In genomic region chr2:126655066-126655465, GRCh38 we compare ENCODE assay signal across 9 cellular contexts. TPM values are rescaled to one million over a fixed set of nuclear protein-coding genes. Genes with fewer than 3 reads are reported as not detected.
DNase-seq lines count a peak whose midpoint lies in the region; ATAC-seq, FAIRE-seq and TF ChIP-seq lines count a peak whose summit lies in the region.
"Had no signal": no experiment of that assay in that cellular context is flagged by ENCODE, and none has a peak within 500 bp of the region (broad histone marks: within the 10 kb centered on the region; RNA-seq: fewer than 3 reads in every experiment).

No MANE protein-coding gene starts in this region.

- TF ChIP-seq RAD21 in K562 (CRISPR knock-in tag; conservative IDR thresholded peaks at IDR 0.05 in 1 of 2, IDR thresholded peaks at IDR 0.05 in 1 of 2) = no peak

- no peaks in the 10 kb centered on the region for H3K4me1 ChIP-seq in breast epithelium
- H3K4me1 ChIP-seq in K562 (replicated peaks in 1 of 2; ENCODE audit: control insufficient read depth in 2 of 2, insufficient read depth in 2 of 2, low read length in 2 of 2) = peaks cover 39 to 57% of the 10 kb centered on the region in 2 experiments
- H3K4me1 ChIP-seq in mucosa of stomach (ENCODE audit: control insufficient read depth, insufficient read depth, low read length) = peaks cover 7% of the 10 kb centered on the region
- peaks cover 7 to 9% of the 10 kb centered on the region in 2 donors for H3K4me1 ChIP-seq in uterus
- no peaks in the 10 kb centered on the region for H3K4me1 ChIP-seq in small intestine (ENCODE audit: control insufficient read depth in 2 of 2, insufficient read depth in 1 of 2, low read depth in 1 of 2, low read length in 1 of 2)

- no peaks in the 10 kb centered on the region for H3K27me3 ChIP-seq in breast epithelium
- H3K27me3 ChIP-seq in K562 (ENCODE audit: control insufficient read depth in 2 of 2, insufficient read depth in 2 of 2, low read length in 2 of 2) = no peaks in the 10 kb centered on the region
- H3K27me3 ChIP-seq in mucosa of stomach (ENCODE audit: control insufficient read depth, insufficient read depth, low read length) = peaks cover 9% of the 10 kb centered on the region
- no peaks in the 10 kb centered on the region for H3K27me3 ChIP-seq in uterus
- no peaks in the 10 kb centered on the region for H3K27me3 ChIP-seq in small intestine (ENCODE audit: control insufficient read depth in 2 of 2, insufficient read depth in 2 of 2, low read length in 2 of 2)

- no peaks in the 10 kb centered on the region for H3K9me3 Mint-ChIP-seq in MCF 10A (ENCODE audit: unreplicated experiment)

- peak overlapping the region; percentile 92 for H3K4me2 ChIP-seq in K562 (ENCODE audit: insufficient read depth, low read length)

- peaks cover 7% of the 10 kb centered on the region; the same call in 1 of the 2 replicates for H4K20me1 ChIP-seq in K562 (replicated peaks; ENCODE audit: control insufficient read depth, insufficient read depth, low read length)

- no peaks in the 10 kb centered on the region for H3K27me3 Mint-ChIP-seq in MCF 10A (ENCODE audit: insufficient read depth, unreplicated experiment)

- H3K4me3 ChIP-seq in breast epithelium (peak overlapping the region in 2 of 3 donors; percentile 73 to 74), K562 (no peak overlapping the region), mucosa of stomach (ENCODE audit: low read length) (no peak overlapping the region), uterus (no peak overlapping the region), small intestine (ENCODE audit: low read depth in 1 of 2, low read length in 2 of 2) (no peak overlapping the region)

- no peak overlapping the region for H3K27ac Mint-ChIP-seq in MCF 10A (ENCODE audit: low read depth, unreplicated experiment)

- H2AFZ ChIP-seq in K562 (ENCODE audit: low read depth, low read length) = peak overlapping the region; percentile 79

- 9% methylated on average over 6 of the region's 6 CpGs for WGBS in K562 (ENCODE audit: insufficient coverage, low coverage, missing lambda C conversion rate)
- WGBS in small intestine, 3 donors = 86 to 90% (median 89%) methylated on average over 6 of the region's 6 CpGs

- intact Hi-C loops in breast epithelium (cut with DNase I; ENCODE audit: low total_unique reads) (no loop called here), MCF 10A (cut with micrococcal nuclease) (no loop called here), K562 (cut with micrococcal nuclease) (no loop called here), uterus (cut with DNase I; ENCODE audit: low total_unique reads) (no loop called here)

- no peaks in the 10 kb centered on the region for H3K36me3 ChIP-seq in breast epithelium
- peaks cover 21% of the 10 kb centered on the region for H3K36me3 ChIP-seq in K562 (ENCODE audit: control insufficient read depth, insufficient read depth, low read length)
- no peaks in the 10 kb centered on the region for H3K36me3 ChIP-seq in mucosa of stomach (ENCODE audit: control insufficient read depth, insufficient read depth, low read length)
- no peaks in the 10 kb centered on the region for H3K36me3 ChIP-seq in uterus
- H3K36me3 ChIP-seq in small intestine (ENCODE audit: control insufficient read depth in 2 of 2, insufficient read depth in 2 of 2, low read length in 2 of 2) = no peaks in the 10 kb centered on the region

- H3K4me1 Mint-ChIP-seq in MCF 10A (ENCODE audit: insufficient read depth, unreplicated experiment) = peaks cover 29% of the 10 kb centered on the region

- TF ChIP-seq CTCF in breast epithelium (IDR thresholded peaks at IDR 0.05) (no peak), MCF 10A (IDR thresholded peaks at IDR 0.05; ENCODE audit: unreplicated experiment) (no peak), K562 (IDR thresholded peaks at IDR 0.05 in 2 of 3, conservative IDR thresholded peaks at IDR 0.05 in 1 of 3; ENCODE audit: insufficient read depth in 2 of 3, low read depth in 1 of 3, low read length in 3 of 3) (no peak), uterus (IDR thresholded peaks at IDR 0.05) (no peak)

- POLR2A ChIA-PET in MCF 10A (lab: Yijun Ruan, JAX) (no interaction called here), K562 (lab: Yijun Ruan, JAX) (interaction anchor here (0.6 to 0.7 kb wide), 2 partner anchors 304 to 355 kb away, joined by 3 read pairs; no protein-coding TSS in a partner anchor)

- TF ChIP-seq EP300 in K562 (IDR thresholded peaks at IDR 0.05; ENCODE audit: low read length) = no peak

- in situ Hi-C loops in K562 (cut with MboI) = no loop called here

- H3K79me2 ChIP-seq in K562 (ENCODE audit: control insufficient read depth, insufficient read depth, low read length) = peaks cover 50% of the 10 kb centered on the region

- no peak overlapping the region for H3K4me3 Mint-ChIP-seq in MCF 10A (ENCODE audit: unreplicated experiment)

- H3K9ac ChIP-seq in K562 (ENCODE audit: insufficient read depth in 1 of 2, low read depth in 2 of 2, low read length in 2 of 2) (peak overlapping the region; percentile 14 to 96; a peak in 2 of 4 replicates), mucosa of stomach (ENCODE audit: low read length) (peak overlapping the region; percentile 71)

- no peaks in the 10 kb centered on the region for H3K9me3 ChIP-seq in breast epithelium
- peaks cover 10% of the 10 kb centered on the region; the same call in 1 of the 2 replicates for H3K9me3 ChIP-seq in K562 (replicated peaks; ENCODE audit: control insufficient read depth, insufficient read depth, low read depth, low read length)
- H3K9me3 ChIP-seq in mucosa of stomach (ENCODE audit: control insufficient read depth, low read length) = no peaks in the 10 kb centered on the region
- no peaks in the 10 kb centered on the region for H3K9me3 ChIP-seq in uterus
- no peaks in the 10 kb centered on the region for H3K9me3 ChIP-seq in small intestine (ENCODE audit: control insufficient read depth, low read depth)

- CTCF ChIA-PET in MCF 10A (lab: Yijun Ruan, JAX) = no interaction called here
- CTCF ChIA-PET in K562 (lab: Yijun Ruan, JAX; ENCODE audit: low intra/inter-chr PET ratio) = no interaction called here

- DNase-seq in breast epithelium (ENCODE audit: low spot score in 2 of 2) = no peak
- no peak for DNase-seq in MCF 10A (ENCODE audit: unreplicated experiment)
- peak in 3 of 4 experiments; percentile 40 to 84 (median 58) for DNase-seq in K562 (ENCODE audit: extremely low read depth in 1 of 4, low spot score in 3 of 4)
- DNase-seq in uterus = no peak
- no peak for DNase-seq in small intestine
- no peak for DNase-seq in NCI-H146 (lab: John Stamatoyannopoulos, UW)
- DNase-seq: DMS 273 treated with DMSO at 0.1 percent for 48 hours had no signal

- peaks cover 10% of the 10 kb centered on the region for H3K36me3 Mint-ChIP-seq in MCF 10A (ENCODE audit: insufficient read depth, unreplicated experiment)

- TF ChIP-seq POLR2A in breast epithelium (IDR thresholded peaks at IDR 0.05) (no peak), K562 (conservative IDR thresholded peaks at IDR 0.05) (no peak), uterus (IDR thresholded peaks at IDR 0.05) (no peak)

- H3K27ac ChIP-seq in breast epithelium (peak overlapping the region; percentile 91 to 97), K562 (ENCODE audit: extremely low read depth, low read depth, low read length) (peak overlapping the region; percentile 92), uterus (peak overlapping the region; percentile 97 to 98), small intestine (ENCODE audit: low read depth in 1 of 2, low read length in 1 of 2) (peak overlapping the region in 1 of 2 donors; percentile 89)

- ATAC-seq in K562 (peak; percentile 21), GM19452 (IDR thresholded peaks at IDR 0.05; ENCODE audit: unreplicated experiment) (no peak)

- no TSS peak for BruUV-seq in MCF 10A (replicated peaks; lab: Mats Ljungman, UMichigan)
- BruUV-seq in K562 (replicated peaks; lab: Mats Ljungman, UMichigan) = no TSS peak

- H3K9me1 ChIP-seq in K562 (ENCODE audit: control insufficient read depth, insufficient read depth, low read length) = no peaks in the 10 kb centered on the region

- FAIRE-seq in K562 (lab: Jason Lieb, UNC) (peak; percentile 62), small intestine (lab: Jason Lieb, UNC) (no peak)

TF ChIP-seq in K562, 482 proteins besides CTCF, POLR2A, EP300 and RAD21 (continues in another document):
- TF ChIP-seq SOX6 (IDR thresholded peaks at IDR 0.05) = peak; percentile 60; the same call in 1 of the 2 replicates
- 0 out of 2 replicates have a peak, but pooled peaks have one; percentile 11 for TF ChIP-seq TCF3 (CRISPR knock-in tag; IDR thresholded peaks at IDR 0.05)
- peak; percentile 98 for TF ChIP-seq BRD9 (IDR thresholded peaks at IDR 0.05; ENCODE audit: low read depth, partially characterized antibody)
- peak; percentile 25; the same call in 1 of the 2 replicates for TF ChIP-seq MAX (CRISPR knock-in tag; IDR thresholded peaks at IDR 0.05)
- TF ChIP-seq SMARCA5 (IDR thresholded peaks at IDR 0.05) = 0 out of 2 replicates have a peak, but pooled peaks have one; percentile 48

RNA-seq across cellular contexts. Expression of gene GYPC, which starts 0.9 kb away (rescaled TPM):
- total RNA-seq in breast epithelium (100 to 1,000 TPM in 2 of 3 donors, 10 to 100 TPM in 1; 61.6 to 181 (median 127) TPM), MCF 10A (2022) (not detected in 2 replicates), K562 (2014; rRNA removed) (282 and 367 TPM in 2 replicates), K562 (2014; rRNA removed; fragmentation: Illumina TruSeq; extraction: Trizol) (121 and 155 TPM in 2 replicates), K562 (2015; rRNA removed; fragmentation: Illumina TruSeq; extraction: Trizol) (174 and 181 TPM in 2 replicates), K562 (2021) (194 and 210 TPM in 2 replicates), uterus (10 to 100 TPM; 35.1 to 75.0 (median 57.8) TPM)
- 120 and 158 TPM in 2 replicates for total RNA-seq in K562 (2011; cell fraction: chromatin; rRNA removed; ENCODE audit: low replicate concordance)
- total RNA-seq in K562 (2011; cell fraction: nucleolus; rRNA removed) = 166 and 169 TPM in 2 replicates
- total RNA-seq in K562 (2011; cell fraction: nucleoplasm; rRNA removed) = 154 and 197 TPM in 2 replicates
- polyA plus RNA-seq in K562 (2011; rRNA removed) (241 and 252 TPM in 2 replicates), K562 (2014; fragmentation: Illumina TruSeq; extraction: Trizol) (202 and 211 TPM in 2 replicates), K562 (2014; fragmentation: Nextera tagmentation; extraction: Ambion mirVana) (10 to 100 TPM; 50.6 to 53.7 TPM), K562 (2014; rRNA removed) (229 and 299 TPM in 2 replicates), small intestine (10 to 100 TPM in 2 of 3 donors, 1 to 10 TPM in 1; 4.5 to 50.5 (median 43.9) TPM)
- 439 and 540 TPM in 2 replicates for polyA plus RNA-seq in K562 (2011; cell fraction: cytosol; rRNA removed)
- 132 and 178 TPM in 2 replicates for polyA plus RNA-seq in K562 (2011; cell fraction: nucleus; rRNA removed)
- polyA plus RNA-seq in K562 (2012) = 183 and 349 TPM in 2 replicates
- 144 and 198 TPM in 2 replicates for polyA minus RNA-seq in K562 (2011; rRNA and poly(A)+ RNA removed)
- 95.9 and 113 TPM in 2 replicates for polyA minus RNA-seq in K562 (2011; cell fraction: cytosol; rRNA and poly(A)+ RNA removed)
- 29.8 and 52.5 TPM in 2 replicates for polyA minus RNA-seq in K562 (2011; cell fraction: nucleus; rRNA and poly(A)+ RNA removed)

Comparison
In these comparisons a context has a peak if more than half of its experiments do, and no peak if none do; other contexts are left out.
1. RNA of gene GYPC, which starts 0.9 kb away (total RNA-seq): 120 to 367 TPM in K562, 61.6 to 181 TPM in breast epithelium and 35.1 to 75.0 TPM in uterus; not detected in MCF 10A; every median in the first group is over 10 times any median in the second.
2. DNase-seq: peak in K562 (3 of 4); none in breast epithelium (0 of 2), MCF 10A (single experiment), uterus (0 of 2), small intestine (single experiment) and NCI-H146 (single experiment).
3. H3K4me3 ChIP-seq: peak in breast epithelium (2 of 3); none in K562 (single experiment), mucosa of stomach (single experiment), uterus (0 of 2) and small intestine (0 of 2).